Comparison of ENCODE assay signal across 8 cellular contexts in genomic region chr6:16712931-16713484, GRCh38. TPM values are rescaled to one million over a fixed set of nuclear protein-coding genes. Genes with fewer than 3 reads are reported as not detected.
DNase-seq lines count a peak whose midpoint lies in the region; ATAC-seq and TF ChIP-seq lines count a peak whose summit lies in the region.

No MANE protein-coding gene starts in this region.

- peak overlapping the region; percentile 74 for H3K27ac Mint-ChIP-seq in mesothelial cell of epicardium

- H3K27me3 Mint-ChIP-seq in mesothelial cell of epicardium (ENCODE audit: low read depth): no peaks in the 10 kb centered on the region

- TF ChIP-seq CTCF in mesothelial cell of epicardium (IDR thresholded peaks at IDR 0.05; ENCODE audit: unreplicated experiment): no peak
- TF ChIP-seq CTCF in upper lobe of left lung (IDR thresholded peaks at IDR 0.05): peak in 2 of 6 experiments; percentile 36 to 40

- peak overlapping the region; percentile 67 to 82 (median 80) for H3K27ac ChIP-seq in upper lobe of left lung

- H3K9me3 Mint-ChIP-seq in mesothelial cell of epicardium: no peaks in the 10 kb centered on the region

- no peak for TF ChIP-seq EP300 in upper lobe of left lung (IDR thresholded peaks at IDR 0.05)

- H3K4me3 ChIP-seq in upper lobe of left lung: no peak overlapping the region

- H3K4me1 Mint-ChIP-seq in mesothelial cell of epicardium: peaks cover 28% of the 10 kb centered on the region

- peaks cover 9% of the 10 kb centered on the region for H3K36me3 Mint-ChIP-seq in mesothelial cell of epicardium

- no peaks in the 10 kb centered on the region for H3K36me3 ChIP-seq in upper lobe of left lung

- no peaks in the 10 kb centered on the region for H3K27me3 ChIP-seq in upper lobe of left lung

- H3K4me1 ChIP-seq in upper lobe of left lung: peaks cover 7 to 22% (median 14%) of the 10 kb centered on the region in 4 donors

- DNase-seq in Right ventricle myocardium inferior (ENCODE audit: missing footprints): peak; percentile 64
- no peak for DNase-seq in cardiac septum (ENCODE audit: low spot score)
- DNase-seq in dermis blood vessel endothelial cell: peak; percentile 91
- no peak for DNase-seq in mesothelial cell of epicardium (ENCODE audit: low spot score in 2 of 2, unreplicated experiment in 2 of 2)
- DNase-seq in upper lobe of left lung: no peak
- no peak for DNase-seq in effector CD4-positive, alpha-beta T cell

- peak; percentile 88 for ATAC-seq in Right ventricle myocardium inferior
- ATAC-seq in HG03139 (IDR thresholded peaks at IDR 0.05; ENCODE audit: unreplicated experiment): peak; percentile 30
- peak; percentile 83 for ATAC-seq in SK-N-SH treated with all-trans-retinoic acid at 6 μM for 48 hours
- peak; percentile 65 to 91 for ATAC-seq in upper lobe of left lung (ENCODE audit: low FRiP score in 2 of 2)

- no peak for TF ChIP-seq POLR2A in upper lobe of left lung (IDR thresholded peaks at IDR 0.05)

- H3K4me3 Mint-ChIP-seq in mesothelial cell of epicardium: no peak overlapping the region

- H3K9me3 ChIP-seq in upper lobe of left lung: no peaks in the 10 kb centered on the region

- 43 to 45% methylated on average over 7 of the region's 7 CpGs for WGBS in upper lobe of left lung, 2 donors

- intact Hi-C loops in Right ventricle myocardium inferior (cut with DNase I) (no loop called here), cardiac septum (cut with DNase I) (no loop called here)

TF ChIP-seq in SK-N-SH treated with all-trans-retinoic acid at 6 μM for 48 hours, 23 proteins besides CTCF, POLR2A, EP300 and RAD21:
- peak; percentile 61 for TF ChIP-seq ISL1 (CRISPR knock-in tag; IDR thresholded peaks at IDR 0.05)
- no peak for TF ChIP-seq TOX (CRISPR knock-in tag; IDR thresholded peaks at IDR 0.05; ENCODE audit: borderline replicate concordance)
- TF ChIP-seq TSHZ2 (CRISPR knock-in tag; IDR thresholded peaks at IDR 0.05): no peak

RNA-seq across cellular contexts. Expression of gene ATXN1, which starts 48.3 kb away (rescaled TPM):
- 42.5 TPM for total RNA-seq in Right ventricle myocardium inferior
- total RNA-seq in cardiac septum: 40.2 TPM
- 14.3 and 15.3 TPM in 2 replicates for total RNA-seq in dermis blood vessel endothelial cell
- 54.6 to 62.9 TPM (median 59.5 TPM) in 3 replicates for total RNA-seq in mesothelial cell of epicardium
- total RNA-seq in upper lobe of left lung: 100 to 1,000 TPM in 1 of 6 donors, 10 to 100 TPM in 5; 44.2 to 106 (median 71.7) TPM

Comparison
In these comparisons a context has a peak if more than half of its experiments do, and no peak if none do; other contexts are left out.
1. DNase-seq: peak in Right ventricle myocardium inferior (single experiment) and dermis blood vessel endothelial cell (single experiment); none in cardiac septum (single experiment), mesothelial cell of epicardium (0 of 2), upper lobe of left lung (0 of 2) and effector CD4-positive, alpha-beta T cell (single experiment).
2. ATAC-seq: peak in every context shown above with its lines; median percentile 88 in Right ventricle myocardium inferior; 83 in SK-N-SH treated with all-trans-retinoic acid at 6 μM for 48 hours; 78 in upper lobe of left lung; 30 in HG03139.